ENCODE assay signal across 1 cellular context in genomic region chr1:244353572-244354091, GRCh38.
TF ChIP-seq lines count a peak whose summit lies in the region.

No MANE protein-coding gene starts in this region.

TF ChIP-seq in SK-N-SH, 30 proteins besides CTCF, POLR2A, EP300 and RAD21 (continued from another document):
- TF ChIP-seq, protein P1, sequence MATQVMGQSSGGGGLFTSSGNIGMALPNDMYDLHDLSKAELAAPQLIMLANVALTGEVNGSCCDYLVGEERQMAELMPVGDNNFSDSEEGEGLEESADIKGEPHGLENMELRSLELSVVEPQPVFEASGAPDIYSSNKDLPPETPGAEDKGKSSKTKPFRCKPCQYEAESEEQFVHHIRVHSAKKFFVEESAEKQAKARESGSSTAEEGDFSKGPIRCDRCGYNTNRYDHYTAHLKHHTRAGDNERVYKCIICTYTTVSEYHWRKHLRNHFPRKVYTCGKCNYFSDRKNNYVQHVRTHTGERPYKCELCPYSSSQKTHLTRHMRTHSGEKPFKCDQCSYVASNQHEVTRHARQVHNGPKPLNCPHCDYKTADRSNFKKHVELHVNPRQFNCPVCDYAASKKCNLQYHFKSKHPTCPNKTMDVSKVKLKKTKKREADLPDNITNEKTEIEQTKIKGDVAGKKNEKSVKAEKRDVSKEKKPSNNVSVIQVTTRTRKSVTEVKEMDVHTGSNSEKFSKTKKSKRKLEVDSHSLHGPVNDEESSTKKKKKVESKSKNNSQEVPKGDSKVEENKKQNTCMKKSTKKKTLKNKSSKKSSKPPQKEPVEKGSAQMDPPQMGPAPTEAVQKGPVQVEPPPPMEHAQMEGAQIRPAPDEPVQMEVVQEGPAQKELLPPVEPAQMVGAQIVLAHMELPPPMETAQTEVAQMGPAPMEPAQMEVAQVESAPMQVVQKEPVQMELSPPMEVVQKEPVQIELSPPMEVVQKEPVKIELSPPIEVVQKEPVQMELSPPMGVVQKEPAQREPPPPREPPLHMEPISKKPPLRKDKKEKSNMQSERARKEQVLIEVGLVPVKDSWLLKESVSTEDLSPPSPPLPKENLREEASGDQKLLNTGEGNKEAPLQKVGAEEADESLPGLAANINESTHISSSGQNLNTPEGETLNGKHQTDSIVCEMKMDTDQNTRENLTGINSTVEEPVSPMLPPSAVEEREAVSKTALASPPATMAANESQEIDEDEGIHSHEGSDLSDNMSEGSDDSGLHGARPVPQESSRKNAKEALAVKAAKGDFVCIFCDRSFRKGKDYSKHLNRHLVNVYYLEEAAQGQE (IDR thresholded peaks at IDR 0.05; ENCODE audit: low read depth, low read length): 0 out of 2 replicates have a peak, but pooled peaks have one; percentile 10
- TF ChIP-seq CHD2 (IDR thresholded peaks at IDR 0.05; ENCODE audit: low read length, partially characterized antibody) (no peak), RCOR1 (IDR thresholded peaks at IDR 0.05; ENCODE audit: low read length) (no peak), YY1 (IDR thresholded peaks at IDR 0.05; ENCODE audit: low read depth) (no peak), GATA2 (CRISPR knock-in tag; IDR thresholded peaks at IDR 0.05) (no peak), JUND (IDR thresholded peaks at IDR 0.05) (peak; percentile 72), USF1 (IDR thresholded peaks at IDR 0.05; ENCODE audit: borderline replicate concordance, low read depth) (no peak), RXRA (IDR thresholded peaks at IDR 0.05; ENCODE audit: borderline replicate concordance, low read depth) (no peak), TCF12 (IDR thresholded peaks at IDR 0.05) (peak; percentile 25; the same call in 1 of the 2 replicates), TEAD4 (IDR thresholded peaks at IDR 0.05; ENCODE audit: borderline replicate concordance, insufficient read depth) (no peak), EZH2phosphoT487 (IDR thresholded peaks at IDR 0.05; ENCODE audit: borderline replicate concordance, low read depth) (no peak), ELF1 (IDR thresholded peaks at IDR 0.05) (no peak)
- TF ChIP-seq, protein P2, sequence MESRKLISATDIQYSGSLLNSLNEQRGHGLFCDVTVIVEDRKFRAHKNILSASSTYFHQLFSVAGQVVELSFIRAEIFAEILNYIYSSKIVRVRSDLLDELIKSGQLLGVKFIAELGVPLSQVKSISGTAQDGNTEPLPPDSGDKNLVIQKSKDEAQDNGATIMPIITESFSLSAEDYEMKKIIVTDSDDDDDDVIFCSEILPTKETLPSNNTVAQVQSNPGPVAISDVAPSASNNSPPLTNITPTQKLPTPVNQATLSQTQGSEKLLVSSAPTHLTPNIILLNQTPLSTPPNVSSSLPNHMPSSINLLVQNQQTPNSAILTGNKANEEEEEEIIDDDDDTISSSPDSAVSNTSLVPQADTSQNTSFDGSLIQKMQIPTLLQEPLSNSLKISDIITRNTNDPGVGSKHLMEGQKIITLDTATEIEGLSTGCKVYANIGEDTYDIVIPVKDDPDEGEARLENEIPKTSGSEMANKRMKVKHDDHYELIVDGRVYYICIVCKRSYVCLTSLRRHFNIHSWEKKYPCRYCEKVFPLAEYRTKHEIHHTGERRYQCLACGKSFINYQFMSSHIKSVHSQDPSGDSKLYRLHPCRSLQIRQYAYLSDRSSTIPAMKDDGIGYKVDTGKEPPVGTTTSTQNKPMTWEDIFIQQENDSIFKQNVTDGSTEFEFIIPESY (IDR thresholded peaks at IDR 0.05; ENCODE audit: borderline replicate concordance, low read depth): no peak
